7 cellular contexts compared by ENCODE assay signal in genomic region chr9:75464726-75465125, GRCh38.
"Had no signal": no experiment of that assay in that cellular context is flagged by ENCODE, and none has a peak within 500 bp of the region (broad histone marks: within the 10 kb centered on the region; RNA-seq: fewer than 3 reads in every experiment).

No MANE protein-coding gene starts in this region.

- H2AFZ ChIP-seq: GM23248 had no signal

- H3K9me3 ChIP-seq: HAP-1 had no signal

- H3K9ac ChIP-seq: GM23248 had no signal

- H3K27ac ChIP-seq: GM23248 had no signal

- FAIRE-seq: HTR-8/SVneo, K562 had no signal

- ATAC-seq: K562 had no signal

- H3K4me1 ChIP-seq: HAP-1 had no signal

- H3K4me3 ChIP-seq: GM23248, HAP-1, K562 had no signal

- DNase-seq: GM23248, H7, IMR-90, KG1 had no signal

- H3K36me3 ChIP-seq: HAP-1 had no signal
